In the genomic region with DNA sequence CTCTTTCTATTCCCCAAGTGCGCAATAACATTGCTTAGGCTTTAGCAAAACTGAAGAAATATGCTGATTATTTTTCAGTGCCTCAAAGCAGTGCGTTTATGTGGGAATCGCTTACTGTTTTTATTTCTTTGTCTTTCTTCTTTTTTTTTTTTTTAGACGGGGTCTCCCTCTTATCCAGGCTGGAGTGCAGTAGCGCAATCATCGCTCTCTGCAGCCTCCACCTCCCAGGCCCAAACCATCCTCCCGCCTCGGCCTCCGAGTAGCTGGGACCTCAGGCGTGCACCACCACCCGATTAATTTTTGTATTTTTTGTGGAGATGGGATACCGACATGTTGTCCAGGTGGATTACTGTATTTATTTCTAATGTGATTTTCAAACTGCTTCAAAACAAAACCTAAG, we compare ENCODE assay signal across 8 cellular contexts. TPM values are rescaled to one million over a fixed set of nuclear protein-coding genes. Genes with fewer than 3 reads are reported as not detected.
DNase-seq lines count a peak whose midpoint lies in the region; ATAC-seq, FAIRE-seq and TF ChIP-seq lines count a peak whose summit lies in the region.

No MANE protein-coding gene starts in this region.

- DNase-seq in Calu3 (no peak), PC-3 (no peak), endothelial cell of umbilical vein (ENCODE audit: low read depth, low spot score) (no peak), osteocyte (ENCODE audit: extremely low spot score, unreplicated experiment) (no peak), H54 (ENCODE audit: insufficient read length, low spot score) (no peak), NCI-H146 (lab: John Stamatoyannopoulos, UW) (no peak), C1 segment of cervical spinal cord (lab: John Stamatoyannopoulos, UW) (no peak)

- POLR2A ChIA-PET in PC-3 (lab: Charles Lee; ENCODE audit: unreplicated experiment) = no interaction called here
- POLR2A ChIA-PET in endothelial cell of umbilical vein (lab: Charles Lee) = interaction anchor here (0.6 to 1.2 kb wide), 3 partner anchors 29 to 768 kb away, joined by 3 to 5 read pairs (median 4); partner anchors contain the start of gene MCMBP

- H3K9me3 ChIP-seq in PC-3 (ENCODE audit: low read length) (no peaks in the 10 kb centered on the region), endothelial cell of umbilical vein (replicated peaks; ENCODE audit: control insufficient read depth, insufficient read depth, low read length) (no peaks in the 10 kb centered on the region)

- no peaks in the 10 kb centered on the region for H3K9me1 ChIP-seq in endothelial cell of umbilical vein (replicated peaks; ENCODE audit: control insufficient read depth, extremely low read depth, insufficient read depth, low read length)

- intact Hi-C loops in Calu3 (cut with micrococcal nuclease; ENCODE audit: unreplicated experiment) = no loop called here
- intact Hi-C loops in PC-3 (cut with micrococcal nuclease) = loop anchor here (2.0 kb wide), 1 partner anchor 24 kb away; the partner anchor contains the start of gene EIF3A
- intact Hi-C loops in endothelial cell of umbilical vein (cut with micrococcal nuclease) = loop anchor here (10.0 kb wide), 1 partner anchor 550 kb away; the partner anchor contains the start of gene BAG3

- H3K4me2 ChIP-seq in PC-3 (ENCODE audit: low read length) = peak overlapping the region; percentile 99
- peak overlapping the region; percentile 39 for H3K4me2 ChIP-seq in endothelial cell of umbilical vein (ENCODE audit: insufficient read depth, low read length)

- H3K36me3 Mint-ChIP-seq in Calu3 (ENCODE audit: insufficient read depth, unreplicated experiment) (peaks cover 9% of the 10 kb centered on the region), osteocyte (ENCODE audit: unreplicated experiment) (peaks cover 9% of the 10 kb centered on the region)

- H3K4me3 Mint-ChIP-seq in Calu3 (ENCODE audit: low read depth, unreplicated experiment) = peak overlapping the region; percentile 66
- peak overlapping the region; percentile 75 for H3K4me3 Mint-ChIP-seq in osteocyte (ENCODE audit: unreplicated experiment)

- H3K27me3 Mint-ChIP-seq in Calu3 (ENCODE audit: unreplicated experiment) (no peaks in the 10 kb centered on the region), osteocyte (ENCODE audit: unreplicated experiment) (peaks cover 4% of the 10 kb centered on the region)

- H3K9me3 Mint-ChIP-seq in Calu3 (ENCODE audit: low read depth, unreplicated experiment) (no peaks in the 10 kb centered on the region), osteocyte (ENCODE audit: unreplicated experiment) (no peaks in the 10 kb centered on the region)

- H3K79me2 ChIP-seq in PC-3 (ENCODE audit: low read length) = peaks cover 19% of the 10 kb centered on the region
- H3K79me2 ChIP-seq in endothelial cell of umbilical vein (ENCODE audit: control insufficient read depth, insufficient read depth, low read length) = peaks cover 16% of the 10 kb centered on the region

- H3F3A ChIP-seq in PC-3 (ENCODE audit: low read length, unreplicated experiment) = no peaks in the 10 kb centered on the region

- dilution Hi-C loops in endothelial cell of umbilical vein (cut with MboI; ENCODE audit: extremely low pct_ligation_motif_present, low sequenced_read_pairs) = no loop called here

- H3K4me1 ChIP-seq in PC-3 (ENCODE audit: insufficient read depth, low read length) (peaks cover 16% of the 10 kb centered on the region), endothelial cell of umbilical vein (ENCODE audit: control insufficient read depth, extremely low read depth, insufficient read depth, low read length) (peaks cover 22% of the 10 kb centered on the region)

- no peak overlapping the region for H3K27ac ChIP-seq in PC-3 (ENCODE audit: low read length)
- no peak overlapping the region for H3K27ac ChIP-seq in endothelial cell of umbilical vein (ENCODE audit: insufficient read depth, low read depth, low read length)

- H3K4me3 ChIP-seq in PC-3 (ENCODE audit: low read length) = peak overlapping the region; percentile 91
- H3K4me3 ChIP-seq in endothelial cell of umbilical vein (replicated peaks in 1 of 3; ENCODE audit: insufficient read depth in 1 of 3, low read depth in 1 of 3, low read length in 3 of 3) = peak overlapping the region in 2 of 3 experiments; percentile 24 to 72

- H3K36me3 ChIP-seq in PC-3 (ENCODE audit: low read depth, low read length) (no peaks in the 10 kb centered on the region), endothelial cell of umbilical vein (ENCODE audit: control insufficient read depth in 2 of 2, extremely low read depth in 1 of 2, insufficient read depth in 2 of 2, low read length in 2 of 2) (no peaks in the 10 kb centered on the region)

- H3K27ac Mint-ChIP-seq in Calu3 (ENCODE audit: unreplicated experiment) (no peak overlapping the region), osteocyte (ENCODE audit: unreplicated experiment) (peak overlapping the region; percentile 41)

- ATAC-seq in PC-3 (no peak), GM21447 (IDR thresholded peaks at IDR 0.05; ENCODE audit: unreplicated experiment) (no peak)

- H2AFZ ChIP-seq in PC-3 (ENCODE audit: low read length) (no peak overlapping the region), endothelial cell of umbilical vein (ENCODE audit: low read depth, low read length) (no peak overlapping the region)

- peak overlapping the region; percentile 72 for H3K9ac ChIP-seq in PC-3 (ENCODE audit: low read length)
- no peak overlapping the region for H3K9ac ChIP-seq in endothelial cell of umbilical vein (replicated peaks; ENCODE audit: extremely low read depth, insufficient read depth, low read length)

- no peaks in the 10 kb centered on the region for H3K9me2 ChIP-seq in PC-3 (replicated peaks; ENCODE audit: low read length)

- no peak for TF ChIP-seq POLR2A in endothelial cell of umbilical vein (IDR thresholded peaks at IDR 0.05; ENCODE audit: low read depth, low read length)
- no peak for TF ChIP-seq POLR2A in H54 (IDR thresholded peaks at IDR 0.05; ENCODE audit: low read depth, low read length)

- H3K27me3 ChIP-seq in PC-3 (ENCODE audit: low read length) (no peaks in the 10 kb centered on the region), endothelial cell of umbilical vein (ENCODE audit: control insufficient read depth in 2 of 2, insufficient read depth in 2 of 2, low read length in 2 of 2) (no peaks in the 10 kb centered on the region)

- H3K4me1 Mint-ChIP-seq in Calu3 (ENCODE audit: low read depth, unreplicated experiment) = peaks cover 15% of the 10 kb centered on the region
- peaks cover 4% of the 10 kb centered on the region for H3K4me1 Mint-ChIP-seq in osteocyte (ENCODE audit: unreplicated experiment)

- CTCF ChIA-PET in Calu3 (lab: Charles Lee) = interaction anchor here (0.8 kb wide), 1 partner anchor 14 kb away, joined by 3 read pairs; no protein-coding TSS in a partner anchor
- CTCF ChIA-PET in PC-3 (lab: Charles Lee) = no interaction called here
- CTCF ChIA-PET in endothelial cell of umbilical vein (lab: Charles Lee) = interaction anchor here (1.2 kb wide), 1 partner anchor 11 kb away, joined by 3 read pairs; no protein-coding TSS in a partner anchor

- TF ChIP-seq CTCF in Calu3 (IDR thresholded peaks at IDR 0.05; ENCODE audit: unreplicated experiment) (no peak), PC-3 (conservative IDR thresholded peaks at IDR 0.05; ENCODE audit: low read depth, low read length) (no peak), endothelial cell of umbilical vein (IDR thresholded peaks at IDR 0.05; ENCODE audit: extremely low read depth in 1 of 2, insufficient read depth in 1 of 2, low read depth in 1 of 2, low read length in 2 of 2) (no peak), osteocyte (IDR thresholded peaks at IDR 0.05) (no peak)

- FAIRE-seq in endothelial cell of umbilical vein (lab: Jason Lieb, UNC) = no peak
- no peak for FAIRE-seq in H54 (lab: Jason Lieb, UNC)

- H4K20me1 ChIP-seq in PC-3 (ENCODE audit: low read length) (no peaks in the 10 kb centered on the region), endothelial cell of umbilical vein (replicated peaks; ENCODE audit: control insufficient read depth, extremely low read depth, insufficient read depth, low read length) (no peaks in the 10 kb centered on the region)

- TSS peak; percentile 64 for BruUV-seq in Calu3 (replicated peaks; lab: Mats Ljungman, UMichigan)
- BruUV-seq in PC-3 (replicated peaks; lab: Mats Ljungman, UMichigan) = TSS peak; percentile 55
- TSS peak; percentile 39 for BruUV-seq in endothelial cell of umbilical vein (replicated peaks; lab: Mats Ljungman, UMichigan)

TF ChIP-seq in endothelial cell of umbilical vein, 7 proteins besides CTCF, POLR2A, EP300 and RAD21 (continues in another document):
- TF ChIP-seq MAX (IDR thresholded peaks at IDR 0.05; ENCODE audit: insufficient read depth, insufficient read length) = no peak
- no peak for TF ChIP-seq FOS (IDR thresholded peaks at IDR 0.05; ENCODE audit: borderline replicate concordance, insufficient read depth, low read length)
- TF ChIP-seq EZH2 (IDR thresholded peaks at IDR 0.05; ENCODE audit: borderline replicate concordance, low read depth, low read length, severe bottlenecking) = no peak
- TF ChIP-seq POLR2AphosphoS5 (IDR thresholded peaks at IDR 0.05; ENCODE audit: insufficient read depth, low read depth, low read length) = no peak

RNA-seq across cellular contexts. Expression of gene DENND10, which starts 1.2 kb away (rescaled TPM):
- 15.8 and 16.7 TPM in 2 replicates for total RNA-seq in Calu3 (2022)
- 28.2 and 28.9 TPM in 2 replicates for total RNA-seq in PC-3 (2014; rRNA removed)
- total RNA-seq in endothelial cell of umbilical vein = 50.1 and 54.3 TPM in 2 replicates
- polyA plus RNA-seq in endothelial cell of umbilical vein = 33.3 and 39.1 TPM in 2 replicates
- polyA plus RNA-seq in endothelial cell of umbilical vein (2011; cell fraction: cytosol; rRNA removed) = 50.2 and 50.4 TPM in 2 replicates
- 52.5 and 54.6 TPM in 2 replicates for polyA plus RNA-seq in endothelial cell of umbilical vein (2011; cell fraction: nucleus; rRNA removed)
- polyA plus RNA-seq in endothelial cell of umbilical vein (2012) = 51.0 and 60.3 TPM in 2 replicates
- 69.2 and 79.0 TPM in 2 replicates for polyA minus RNA-seq in endothelial cell of umbilical vein
- polyA minus RNA-seq in endothelial cell of umbilical vein (2011; cell fraction: cytosol; rRNA and poly(A)+ RNA removed) = 11.4 TPM
- polyA minus RNA-seq in endothelial cell of umbilical vein (2011; cell fraction: nucleus; rRNA and poly(A)+ RNA removed) = 16.6 and 19.5 TPM in 2 replicates
- 43.1 and 50.6 TPM in 2 replicates for total RNA-seq in osteocyte

RNA-seq across cellular contexts. Expression of gene EIF3A, which starts 24.5 kb away (rescaled TPM):
- total RNA-seq in Calu3 (2022) = 95.3 and 104 TPM in 2 replicates
- total RNA-seq in PC-3 (2014; rRNA removed) = 46.0 and 56.3 TPM in 2 replicates
- 149 and 159 TPM in 2 replicates for total RNA-seq in endothelial cell of umbilical vein
- 11.7 and 27.6 TPM in 2 replicates for polyA plus RNA-seq in endothelial cell of umbilical vein
- 37.3 and 40.8 TPM in 2 replicates for polyA plus RNA-seq in endothelial cell of umbilical vein (2011; cell fraction: cytosol; rRNA removed)
- 57.0 and 60.2 TPM in 2 replicates for polyA plus RNA-seq in endothelial cell of umbilical vein (2011; cell fraction: nucleus; rRNA removed)
- 135 and 150 TPM in 2 replicates for polyA plus RNA-seq in endothelial cell of umbilical vein (2012)
- polyA minus RNA-seq in endothelial cell of umbilical vein = 78.0 and 82.1 TPM in 2 replicates
- 60.1 TPM for polyA minus RNA-seq in endothelial cell of umbilical vein (2011; cell fraction: cytosol; rRNA and poly(A)+ RNA removed)
- 80.1 and 122 TPM in 2 replicates for polyA minus RNA-seq in endothelial cell of umbilical vein (2011; cell fraction: nucleus; rRNA and poly(A)+ RNA removed)
- 146 and 147 TPM in 2 replicates for total RNA-seq in osteocyte
